In the genomic region with DNA sequence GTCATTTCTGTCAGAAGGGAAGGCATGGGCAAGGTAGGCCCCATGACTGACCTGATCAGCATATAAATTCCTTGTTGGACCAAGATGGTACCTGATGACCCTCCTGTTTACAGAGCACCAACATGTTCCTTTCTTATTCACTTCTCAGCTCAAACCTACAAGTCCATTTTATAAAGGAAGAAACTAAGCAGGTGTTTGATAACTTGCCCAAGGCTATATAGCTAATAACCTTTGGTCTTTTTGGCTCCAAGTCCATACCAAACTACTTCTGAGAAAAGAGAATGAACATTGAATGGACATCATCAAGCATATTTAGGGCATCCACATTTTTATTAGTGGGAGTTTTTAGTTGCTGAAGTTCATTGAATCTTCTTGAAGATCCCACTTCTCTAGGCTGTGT, we compare ENCODE assay signal across 21 cellular contexts.
DNase-seq lines count a peak whose midpoint lies in the region; ATAC-seq, FAIRE-seq and TF ChIP-seq lines count a peak whose summit lies in the region.
"Had no signal": no experiment of that assay in that cellular context is flagged by ENCODE, and none has a peak within 500 bp of the region (broad histone marks: within the 10 kb centered on the region; RNA-seq: fewer than 3 reads in every experiment).

No MANE protein-coding gene starts in this region.

- no peaks in the 10 kb centered on the region for H3K9me3 Mint-ChIP-seq in natural killer cell treated with Interleukin-12 subunit alpha and Interleukin-12 subunit beta and Interleukin-15 and Interleukin-18, amount 100 ng/mL, for 72 hours
- H3K9me3 Mint-ChIP-seq: CD4-positive, alpha-beta T cell; CD8-positive, alpha-beta T cell had no signal

- no peaks in the 10 kb centered on the region for H3K36me3 Mint-ChIP-seq in natural killer cell treated with Interleukin-12 subunit alpha and Interleukin-12 subunit beta and Interleukin-15 and Interleukin-18, amount 100 ng/mL, for 72 hours

- no peaks in the 10 kb centered on the region for H3K27me3 Mint-ChIP-seq in natural killer cell treated with Interleukin-12 subunit alpha and Interleukin-12 subunit beta and Interleukin-15 and Interleukin-18, amount 100 ng/mL, for 72 hours
- H3K27me3 Mint-ChIP-seq: B cell; CD4-positive, alpha-beta T cell had no signal

- peak; percentile 50 to 82 (median 63) for ATAC-seq in pancreas
- no peak for ATAC-seq in HG03342 (IDR thresholded peaks at IDR 0.05; ENCODE audit: unreplicated experiment)
- no peak for ATAC-seq in natural killer cell treated with Interleukin-12 subunit alpha and Interleukin-12 subunit beta and Interleukin-15 and Interleukin-18, amount 100 ng/mL, for 72 hours
- ATAC-seq: A549; CD8-positive, alpha-beta T cell had no signal

- intact Hi-C loops in pancreas (cut with DNase I): no loop called here

- H3K27ac ChIP-seq in pancreas (peak overlapping the region in 1 of 4 donors; percentile 35), small intestine (ENCODE audit: low read depth in 1 of 2, low read length in 1 of 2) (no peak overlapping the region)
- H3K27ac ChIP-seq: 22Rv1; BLaER1 treated with 17β-estradiol and CSF1 and Interleukin-3, amounts not matched to agents 10 nM and 100 nM; C4-2B had no signal

- no peak overlapping the region for H3K4me3 ChIP-seq in pancreas
- no peak overlapping the region for H3K4me3 ChIP-seq in small intestine (ENCODE audit: low read depth in 1 of 2, low read length in 2 of 2)
- H3K4me3 ChIP-seq: A549; BLaER1 treated with 17β-estradiol and CSF1 and Interleukin-3, amounts not matched to agents 10 nM and 100 nM had no signal

- no peak for TF ChIP-seq CTCF in pancreas (IDR thresholded peaks at IDR 0.05)

- no peaks in the 10 kb centered on the region for H3K36me3 ChIP-seq in pancreas
- no peaks in the 10 kb centered on the region for H3K36me3 ChIP-seq in small intestine (ENCODE audit: control insufficient read depth in 2 of 2, insufficient read depth in 2 of 2, low read length in 2 of 2)

- peaks cover 27 to 36% of the 10 kb centered on the region in 2 donors for H3K4me1 Mint-ChIP-seq in natural killer cell treated with Interleukin-12 subunit alpha and Interleukin-12 subunit beta and Interleukin-15 and Interleukin-18, amount 100 ng/mL, for 72 hours (ENCODE audit: low read depth in 2 of 2)

- FAIRE-seq in GM19239 (lab: Jason Lieb, UNC): peak; percentile 79
- no peak for FAIRE-seq in pancreas (lab: Jason Lieb, UNC)
- FAIRE-seq in small intestine (lab: Jason Lieb, UNC): no peak
- no peak for FAIRE-seq in urothelium cell line (lab: Jason Lieb, UNC)
- FAIRE-seq: A549, D721Med, G401.6, GM12891 had no signal

- no peak overlapping the region for H3K27ac Mint-ChIP-seq in natural killer cell treated with Interleukin-12 subunit alpha and Interleukin-12 subunit beta and Interleukin-15 and Interleukin-18, amount 100 ng/mL, for 72 hours
- H3K27ac Mint-ChIP-seq: B cell; CD4-positive, alpha-beta T cell; CD8-positive, alpha-beta T cell had no signal

- no peaks in the 10 kb centered on the region for H3K27me3 ChIP-seq in pancreas
- no peaks in the 10 kb centered on the region for H3K27me3 ChIP-seq in small intestine (ENCODE audit: control insufficient read depth in 2 of 2, insufficient read depth in 2 of 2, low read length in 2 of 2)
- H3K27me3 ChIP-seq: BLaER1 treated with 17β-estradiol and CSF1 and Interleukin-3, amounts not matched to agents 10 nM and 100 nM had no signal

- H3K4me3 Mint-ChIP-seq in natural killer cell treated with Interleukin-12 subunit alpha and Interleukin-12 subunit beta and Interleukin-15 and Interleukin-18, amount 100 ng/mL, for 72 hours: no peak overlapping the region
- H3K4me3 Mint-ChIP-seq: B cell; CD4-positive, alpha-beta T cell; CD8-positive, alpha-beta T cell had no signal

- H3K9me3 ChIP-seq in pancreas (no peaks in the 10 kb centered on the region), small intestine (ENCODE audit: control insufficient read depth, low read depth) (no peaks in the 10 kb centered on the region)
- H3K9me3 ChIP-seq: A549; BLaER1 treated with 17β-estradiol and CSF1 and Interleukin-3, amounts not matched to agents 10 nM and 100 nM; Caco-2 had no signal

- DNase-seq in GM19239 (ENCODE audit: insufficient read length, low spot score): no peak
- DNase-seq in pancreas: no peak
- DNase-seq in small intestine: peak; percentile 11
- no peak for DNase-seq in urothelium cell line (ENCODE audit: low spot score)
- no peak for DNase-seq in natural killer cell treated with Interleukin-12 subunit alpha and Interleukin-12 subunit beta and Interleukin-15 and Interleukin-18, amount 100 ng/mL, for 72 hours (ENCODE audit: low spot score)
- DNase-seq: AML-193; Caco-2; Calu3; CD4-positive, alpha-beta T cell; CD8-positive, alpha-beta T cell; DMS79 treated with DMSO at 0.1 percent for 48 hours; GF-D8 had no signal

- H3K4me1 ChIP-seq in pancreas (peaks cover 8 to 17% (median 15%) of the 10 kb centered on the region in 3 donors), small intestine (ENCODE audit: control insufficient read depth in 2 of 2, insufficient read depth in 1 of 2, low read depth in 1 of 2, low read length in 1 of 2) (no peaks in the 10 kb centered on the region)
- H3K4me1 ChIP-seq: BLaER1 treated with 17β-estradiol and CSF1 and Interleukin-3, amounts not matched to agents 10 nM and 100 nM; Caco-2 had no signal

Comparison
In these comparisons a context has a peak if more than half of its experiments do, and no peak if none do; other contexts are left out.
1. ATAC-seq: peak in pancreas (4 of 4); none in HG03342 (single experiment) and natural killer cell treated with Interleukin-12 subunit alpha and Interleukin-12 subunit beta and Interleukin-15 and Interleukin-18, amount 100 ng/mL, for 72 hours (0 of 2).